11 cellular contexts compared by ENCODE assay signal in the genomic region with DNA sequence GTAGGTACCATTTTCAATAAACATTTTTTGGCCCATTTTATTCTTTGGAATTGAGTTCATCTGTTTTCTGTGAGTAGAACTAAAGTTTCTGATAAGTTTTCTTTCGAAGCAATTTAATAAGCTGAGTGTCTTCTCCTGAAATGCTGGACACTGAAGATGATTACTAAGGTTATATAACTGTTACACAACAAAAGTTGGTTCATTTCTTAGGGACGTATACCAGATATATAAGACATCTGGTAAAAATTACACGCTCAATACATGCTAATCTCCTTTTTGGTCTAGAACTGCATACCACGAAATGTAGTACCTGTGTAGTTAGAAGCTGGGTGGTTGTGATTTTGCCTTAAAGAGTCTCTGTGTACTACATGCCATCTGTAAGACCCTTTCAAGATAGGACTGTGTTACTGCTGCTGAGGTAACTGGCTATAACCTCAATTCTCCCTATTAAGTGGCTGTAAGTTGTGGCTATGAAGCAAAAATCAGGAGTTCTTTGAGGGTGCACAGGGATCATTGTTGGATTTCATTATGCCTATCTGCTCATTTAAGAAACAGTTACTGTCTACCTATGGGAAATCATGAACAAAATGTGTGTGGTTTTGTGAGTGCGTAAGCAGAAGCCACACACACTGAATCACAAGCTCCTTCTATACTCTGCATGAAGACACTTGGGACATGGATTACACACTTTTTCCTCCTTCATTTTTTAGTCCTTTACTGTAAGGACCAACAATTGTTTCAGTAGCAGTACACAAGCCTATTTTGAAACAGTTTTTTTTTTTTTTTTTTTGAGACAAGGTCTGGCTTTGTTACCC.
A peak's percentile ranks its signal among the peaks of the same experiment; 100 is the strongest.
DNase-seq lines count a peak whose midpoint lies in the region; ATAC-seq and TF ChIP-seq lines count a peak whose summit lies in the region.
"Had no signal": no experiment of that assay in that cellular context is flagged by ENCODE, and none has a peak within 500 bp of the region (broad histone marks: within the 10 kb centered on the region; RNA-seq: fewer than 3 reads in every experiment).

No MANE protein-coding gene starts in this region.

- no peaks in the 10 kb centered on the region for H3K9me2 ChIP-seq in OCI-LY1 (ENCODE audit: low read depth, low read length)

- H3K27me3 Mint-ChIP-seq in activated T-cell treated with anti-CD3 and anti-CD28 coated beads, Interleukin-2, amount 50 U/mL, for 4 hours (ENCODE audit: low read depth) = no peaks in the 10 kb centered on the region
- no peaks in the 10 kb centered on the region for H3K27me3 Mint-ChIP-seq in type B pancreatic cell

- H3K36me3 ChIP-seq in OCI-LY1 (ENCODE audit: insufficient read depth, low read length) = no peaks in the 10 kb centered on the region

- H2AFZ ChIP-seq in OCI-LY1 (ENCODE audit: low read length) = no peak overlapping the region

- H3K27ac ChIP-seq in OCI-LY1 (ENCODE audit: low read depth, low read length, poor library complexity, severe bottlenecking) = peak overlapping the region; percentile 34

- H3K36me3 Mint-ChIP-seq in activated T-cell treated with anti-CD3 and anti-CD28 coated beads, Interleukin-2, amount 50 U/mL, for 4 hours (ENCODE audit: insufficient read depth) = no peaks in the 10 kb centered on the region
- no peaks in the 10 kb centered on the region for H3K36me3 Mint-ChIP-seq in stimulated activated effector memory CD8-positive, alpha-beta T cell treated with anti-CD3 and anti-CD28 coated beads, Interleukin-12 subunit alpha, Interleukin-12 subunit beta, amount 100 ng/mL, for 72 hours
- H3K36me3 Mint-ChIP-seq in type B pancreatic cell = peaks cover 3% of the 10 kb centered on the region

- TF ChIP-seq CTCF in OCI-LY1 (IDR thresholded peaks at IDR 0.05; ENCODE audit: low read length) (no peak), choroid plexus epithelial cell (conservative IDR thresholded peaks at IDR 0.05; ENCODE audit: low read depth, low read length) (no peak), type B pancreatic cell (conservative IDR thresholded peaks at IDR 0.05) (no peak)

- peak overlapping the region; percentile 67 for H3K27ac Mint-ChIP-seq in stimulated activated effector memory CD8-positive, alpha-beta T cell treated with anti-CD3 and anti-CD28 coated beads, Interleukin-12 subunit alpha, Interleukin-12 subunit beta, amount 100 ng/mL, for 72 hours
- H3K27ac Mint-ChIP-seq in type B pancreatic cell = no peak overlapping the region

- no peaks in the 10 kb centered on the region for H3K9me3 Mint-ChIP-seq in activated T-cell treated with anti-CD3 and anti-CD28 coated beads, Interleukin-2, amount 50 U/mL, for 4 hours
- H3K9me3 Mint-ChIP-seq in stimulated activated effector memory CD8-positive, alpha-beta T cell treated with anti-CD3 and anti-CD28 coated beads, Interleukin-12 subunit alpha, Interleukin-12 subunit beta, amount 100 ng/mL, for 72 hours = no peaks in the 10 kb centered on the region
- no peaks in the 10 kb centered on the region for H3K9me3 Mint-ChIP-seq in type B pancreatic cell

- no peaks in the 10 kb centered on the region for H4K20me1 ChIP-seq in OCI-LY1 (ENCODE audit: insufficient read depth, low read length)

- H3K27me3 ChIP-seq in OCI-LY1 (ENCODE audit: insufficient read depth, low read length) = no peaks in the 10 kb centered on the region

- H3K9me3 ChIP-seq in OCI-LY1 (ENCODE audit: low read length) = no peaks in the 10 kb centered on the region

- no peak overlapping the region for H3K4me2 ChIP-seq in OCI-LY1 (ENCODE audit: low read length)

- ATAC-seq in activated T-cell treated with anti-CD3 and anti-CD28 coated beads, Interleukin-2, amount 50 U/mL, for 4 hours = peak; percentile 78 to 84
- peak; percentile 91 for ATAC-seq in stimulated activated effector memory CD8-positive, alpha-beta T cell treated with anti-CD3 and anti-CD28 coated beads, Interleukin-12 subunit alpha, Interleukin-12 subunit beta, amount 100 ng/mL, for 72 hours

- H3K4me3 Mint-ChIP-seq in activated T-cell treated with anti-CD3 and anti-CD28 coated beads, Interleukin-2, amount 50 U/mL, for 4 hours = peak overlapping the region; percentile 22
- no peak overlapping the region for H3K4me3 Mint-ChIP-seq in stimulated activated effector memory CD8-positive, alpha-beta T cell treated with anti-CD3 and anti-CD28 coated beads, Interleukin-12 subunit alpha, Interleukin-12 subunit beta, amount 100 ng/mL, for 72 hours
- H3K4me3 Mint-ChIP-seq in type B pancreatic cell = no peak overlapping the region

- no peak overlapping the region for H3K4me3 ChIP-seq in OCI-LY1 (ENCODE audit: low read depth, low read length, poor library complexity, severe bottlenecking)
- H3K4me3 ChIP-seq in choroid plexus epithelial cell (ENCODE audit: low read depth, low read length) = no peak overlapping the region
- H3K4me3 ChIP-seq: skin epidermis had no signal

- H3F3A ChIP-seq in OCI-LY1 (ENCODE audit: insufficient read depth, low read length) = no peaks in the 10 kb centered on the region

- H3K4me1 ChIP-seq in OCI-LY1 (ENCODE audit: insufficient read depth, low read length, severe bottlenecking) = peaks cover 42% of the 10 kb centered on the region

- DNase-seq in activated T-cell treated with anti-CD3 and anti-CD28 coated beads, Interleukin-2, amount 50 U/mL, for 4 hours = no peak
- DNase-seq in activated T-cell treated with anti-CD3 and anti-CD28 coated beads, Interleukin-2, amount 50 U/mL, for 1 hour = no peak
- DNase-seq in choroid plexus epithelial cell (ENCODE audit: low read depth) (peak; percentile 89), inferior parietal cortex (ENCODE audit: extremely low spot score) (no peak), CD1c-positive myeloid dendritic cell (ENCODE audit: extremely low spot score) (no peak), type B pancreatic cell (ENCODE audit: extremely low spot score, unreplicated experiment) (no peak)
- no peak for DNase-seq in stimulated activated effector memory CD8-positive, alpha-beta T cell treated with anti-CD3 and anti-CD28 coated beads, Interleukin-12 subunit alpha, Interleukin-12 subunit beta, amount 100 ng/mL, for 72 hours (ENCODE audit: low spot score in 2 of 2)
- DNase-seq: activated effector memory CD4-positive, alpha-beta T cell treated with anti-CD3 and anti-CD28 coated beads, Interleukin-2, amount 50 U/mL, for 16 hours; NCI-H1930 had no signal

- H3K9ac ChIP-seq in OCI-LY1 (ENCODE audit: low read length) = no peak overlapping the region

- H3K79me2 ChIP-seq in OCI-LY1 (ENCODE audit: insufficient read depth, low read length) = no peaks in the 10 kb centered on the region

- peaks cover 31% of the 10 kb centered on the region for H3K4me1 Mint-ChIP-seq in activated T-cell treated with anti-CD3 and anti-CD28 coated beads, Interleukin-2, amount 50 U/mL, for 4 hours (ENCODE audit: low read depth)
- peaks cover 16% of the 10 kb centered on the region for H3K4me1 Mint-ChIP-seq in stimulated activated effector memory CD8-positive, alpha-beta T cell treated with anti-CD3 and anti-CD28 coated beads, Interleukin-12 subunit alpha, Interleukin-12 subunit beta, amount 100 ng/mL, for 72 hours
- peaks cover 33% of the 10 kb centered on the region for H3K4me1 Mint-ChIP-seq in type B pancreatic cell (ENCODE audit: unreplicated experiment)
